ENCODE assay signal across 1 cellular context in genomic region chr17:49870298-49870697, GRCh38.
TF ChIP-seq lines count a peak whose summit lies in the region.

No MANE protein-coding gene starts in this region.

TF ChIP-seq in IMR-90, 13 proteins besides CTCF, POLR2A, EP300 and RAD21:
- TF ChIP-seq RCOR1 (IDR thresholded peaks at IDR 0.05; ENCODE audit: insufficient replicate concordance, low read length) (no peak), CHD1 (IDR thresholded peaks at IDR 0.05; ENCODE audit: low read depth, low read length) (no peak), BHLHE40 (IDR thresholded peaks at IDR 0.05; ENCODE audit: low read depth, low read length) (no peak), MAFK (IDR thresholded peaks at IDR 0.05; ENCODE audit: low read depth, low read length) (no peak)
